In genomic region chr4:97395980-97396562, GRCh38 we compare ENCODE assay signal across 1 cellular context.
TF ChIP-seq lines count a peak whose summit lies in the region.

No MANE protein-coding gene starts in this region.

TF ChIP-seq in HCT116, 20 proteins besides CTCF, POLR2A, EP300 and RAD21 (continued from another document):
- TF ChIP-seq REST (IDR thresholded peaks at IDR 0.05; ENCODE audit: low read depth) (no peak), CBX3 (IDR thresholded peaks at IDR 0.05; ENCODE audit: low read depth) (no peak), TCF7L2 (IDR thresholded peaks at IDR 0.05; ENCODE audit: borderline replicate concordance, extremely low read depth, insufficient read depth, insufficient read length) (no peak)
